8 cellular contexts compared by ENCODE assay signal in genomic region chr6:100719883-100720682, GRCh38.
DNase-seq lines count a peak whose midpoint lies in the region; ATAC-seq, FAIRE-seq and TF ChIP-seq lines count a peak whose summit lies in the region.

No MANE protein-coding gene starts in this region.

- POLR2A ChIA-PET in activated CD4-positive, alpha-beta T cell treated with anti-CD3 and anti-CD28 coated beads, Interleukin-2, amount 10 ng/mL, durations not matched to agents 7 days and 5 days (lab: Charles Lee) = no interaction called here

- H3K4me2 ChIP-seq in Karpas-422 (ENCODE audit: low read depth, low read length, poor library complexity, severe bottlenecking) (no peak overlapping the region), astrocyte (ENCODE audit: low read length) (no peak overlapping the region)

- H4K20me1 ChIP-seq in Karpas-422 (ENCODE audit: insufficient read depth, low read depth, low read length) = no peaks in the 10 kb centered on the region
- peaks cover 4% of the 10 kb centered on the region for H4K20me1 ChIP-seq in astrocyte (ENCODE audit: insufficient read depth, low read length)

- H3K27me3 Mint-ChIP-seq in astrocyte (ENCODE audit: low read depth, unreplicated experiment) = no peaks in the 10 kb centered on the region
- no peaks in the 10 kb centered on the region for H3K27me3 Mint-ChIP-seq in activated CD4-positive, alpha-beta T cell treated with anti-CD3 and anti-CD28 coated beads, Interleukin-2, amount 10 ng/mL, durations not matched to agents 7 days and 5 days

- H2AFZ ChIP-seq in Karpas-422 (ENCODE audit: low read length) = no peak overlapping the region
- no peak overlapping the region for H2AFZ ChIP-seq in astrocyte (ENCODE audit: low read depth, low read length)

- CTCF ChIA-PET in activated CD4-positive, alpha-beta T cell treated with anti-CD3 and anti-CD28 coated beads, Interleukin-2, amount 10 ng/mL, durations not matched to agents 7 days and 5 days (lab: Charles Lee) = interaction anchor here (0.5 kb wide), 1 partner anchor 133 kb away, joined by 3 read pairs; no protein-coding TSS in a partner anchor

- peak; percentile 62 for FAIRE-seq in astrocyte (lab: Jason Lieb, UNC)

- TF ChIP-seq CTCF in GM12873 (IDR thresholded peaks at IDR 0.05; ENCODE audit: insufficient read depth, low read depth, low read length, missing control alignments) (peak; percentile 43), astrocyte (IDR thresholded peaks at IDR 0.05; ENCODE audit: insufficient read depth, low read depth, low read length) (peak; percentile 25), kidney epithelial cell (IDR thresholded peaks at IDR 0.05; ENCODE audit: insufficient read depth, low read length, poor library complexity, severe bottlenecking) (peak; percentile 54)

- H3K36me3 ChIP-seq in Karpas-422 (ENCODE audit: insufficient read depth, low read length) = peaks cover 5% of the 10 kb centered on the region; the same call in 1 of the 2 replicates
- peaks cover 3% of the 10 kb centered on the region for H3K36me3 ChIP-seq in astrocyte (ENCODE audit: insufficient read depth, low read length)
- H3K36me3 ChIP-seq in kidney epithelial cell (ENCODE audit: control insufficient read depth, insufficient read depth, low read length) = no peaks in the 10 kb centered on the region

- H3K27ac ChIP-seq in Karpas-422 (ENCODE audit: low read length) (no peak overlapping the region), astrocyte (ENCODE audit: low read depth, low read length) (no peak overlapping the region)

- H3K27me3 ChIP-seq in Karpas-422 (ENCODE audit: low read length) = no peaks in the 10 kb centered on the region
- no peaks in the 10 kb centered on the region for H3K27me3 ChIP-seq in astrocyte (ENCODE audit: insufficient read depth, low read length)
- no peaks in the 10 kb centered on the region for H3K27me3 ChIP-seq in kidney epithelial cell (ENCODE audit: control insufficient read depth, insufficient read depth, low read length)

- H3K4me3 Mint-ChIP-seq in astrocyte (ENCODE audit: unreplicated experiment) = no peak overlapping the region
- H3K4me3 Mint-ChIP-seq in activated CD4-positive, alpha-beta T cell treated with anti-CD3 and anti-CD28 coated beads, Interleukin-2, amount 10 ng/mL, durations not matched to agents 7 days and 5 days = no peak overlapping the region

- no peak for ATAC-seq in HG02973 (IDR thresholded peaks at IDR 0.05; ENCODE audit: unreplicated experiment)

- H3K4me3 ChIP-seq in Karpas-422 (ENCODE audit: low read length) (no peak overlapping the region), astrocyte (ENCODE audit: insufficient read depth, low read depth, low read length) (no peak overlapping the region), kidney epithelial cell (ENCODE audit: low read depth, low read length) (no peak overlapping the region)

- H3K9ac ChIP-seq in Karpas-422 (ENCODE audit: low read length) (no peak overlapping the region), astrocyte (ENCODE audit: low read length) (no peak overlapping the region)

- H3K9me3 ChIP-seq in Karpas-422 (ENCODE audit: low read length) = no peaks in the 10 kb centered on the region
- H3K9me3 ChIP-seq in astrocyte (ENCODE audit: insufficient read depth, low read depth, low read length) = no peaks in the 10 kb centered on the region

- no peaks in the 10 kb centered on the region for H3K9me2 ChIP-seq in Karpas-422 (replicated peaks; ENCODE audit: insufficient read depth, low read length)

- intact Hi-C loops in posterior vena cava (cut with DNase I) = no loop called here

- peak overlapping the region; percentile 6 for H3K27ac Mint-ChIP-seq in astrocyte (ENCODE audit: unreplicated experiment)
- no peak overlapping the region for H3K27ac Mint-ChIP-seq in activated CD4-positive, alpha-beta T cell treated with anti-CD3 and anti-CD28 coated beads, Interleukin-2, amount 10 ng/mL, durations not matched to agents 7 days and 5 days

- H3K36me3 Mint-ChIP-seq in astrocyte (ENCODE audit: low read depth, unreplicated experiment) = peaks cover 6% of the 10 kb centered on the region
- H3K36me3 Mint-ChIP-seq in activated CD4-positive, alpha-beta T cell treated with anti-CD3 and anti-CD28 coated beads, Interleukin-2, amount 10 ng/mL, durations not matched to agents 7 days and 5 days (ENCODE audit: low read depth) = peaks cover 17% of the 10 kb centered on the region

- peak; percentile 35 for DNase-seq in A172 (ENCODE audit: low spot score)
- DNase-seq in Karpas-422 = peak; percentile 66
- no peak for DNase-seq in astrocyte (ENCODE audit: low read depth)
- no peak for DNase-seq in kidney epithelial cell (ENCODE audit: low read depth)
- DNase-seq in posterior vena cava (ENCODE audit: low spot score) = no peak
- no peak for DNase-seq in activated CD4-positive, alpha-beta T cell treated with anti-CD3 and anti-CD28 coated beads, Interleukin-2, amount 10 ng/mL, durations not matched to agents 7 days and 5 days

- H3K9me3 Mint-ChIP-seq in astrocyte (ENCODE audit: unreplicated experiment) = no peaks in the 10 kb centered on the region
- H3K9me3 Mint-ChIP-seq in activated CD4-positive, alpha-beta T cell treated with anti-CD3 and anti-CD28 coated beads, Interleukin-2, amount 10 ng/mL, durations not matched to agents 7 days and 5 days = no peaks in the 10 kb centered on the region

- H3K4me1 ChIP-seq in Karpas-422 (ENCODE audit: low read length) (peaks cover 5% of the 10 kb centered on the region; the same call in 1 of the 2 replicates), astrocyte (ENCODE audit: insufficient read depth, low read length) (no peaks in the 10 kb centered on the region)

- peaks cover 13% of the 10 kb centered on the region; the same call in 1 of the 2 replicates for H3K79me2 ChIP-seq in Karpas-422 (ENCODE audit: low read length)
- H3K79me2 ChIP-seq in astrocyte (ENCODE audit: insufficient read depth, low read length) = no peaks in the 10 kb centered on the region

- peaks cover 10% of the 10 kb centered on the region for H3K4me1 Mint-ChIP-seq in astrocyte (ENCODE audit: low read depth, unreplicated experiment)
- peaks cover 10% of the 10 kb centered on the region for H3K4me1 Mint-ChIP-seq in activated CD4-positive, alpha-beta T cell treated with anti-CD3 and anti-CD28 coated beads, Interleukin-2, amount 10 ng/mL, durations not matched to agents 7 days and 5 days

Comparison
In these comparisons a context has a peak if more than half of its experiments do, and no peak if none do; other contexts are left out.
1. DNase-seq: peak in A172 (single experiment) and Karpas-422 (single experiment); none in astrocyte (single experiment), kidney epithelial cell (single experiment), posterior vena cava (single experiment) and activated CD4-positive, alpha-beta T cell treated with anti-CD3 and anti-CD28 coated beads, Interleukin-2, amount 10 ng/mL, durations not matched to agents 7 days and 5 days (single experiment).
2. Peak in every context shown above with its lines, with median percentiles within 50 percentile points of each other: CTCF ChIP-seq.